ENCODE assay signal across 8 cellular contexts in genomic region chr4:77418333-77418732, GRCh38.
A peak's percentile ranks its signal among the peaks of the same experiment; 100 is the strongest.
DNase-seq lines count a peak whose midpoint lies in the region; ATAC-seq, FAIRE-seq and TF ChIP-seq lines count a peak whose summit lies in the region.

No MANE protein-coding gene starts in this region.

- no peaks in the 10 kb centered on the region for H3K36me3 Mint-ChIP-seq in mesothelial cell of epicardium

- no peak for TF ChIP-seq POLR2A in esophagus muscularis mucosa (IDR thresholded peaks at IDR 0.05; ENCODE audit: low read depth)

- POLR2A ChIA-PET in GM10248 (lab: Yijun Ruan, JAX) = no interaction called here

- H3K27ac ChIP-seq in C4-2B (no peak overlapping the region), keratinocyte (ENCODE audit: control insufficient read depth, insufficient read depth, low read length) (no peak overlapping the region), esophagus muscularis mucosa (replicated peaks in 1 of 4) (no peak overlapping the region)

- H3K4me3 ChIP-seq in keratinocyte (ENCODE audit: control insufficient read depth in 2 of 3, extremely low read depth in 1 of 3, insufficient read depth in 2 of 3, low read depth in 1 of 3, low read length in 3 of 3) (no peak overlapping the region), esophagus muscularis mucosa (no peak overlapping the region)

- H4K20me1 ChIP-seq in keratinocyte (ENCODE audit: control insufficient read depth, extremely low read depth, insufficient read depth, low read length) = no peaks in the 10 kb centered on the region

- no peak for TF ChIP-seq EP300 in esophagus muscularis mucosa (IDR thresholded peaks at IDR 0.05)

- peaks cover 8% of the 10 kb centered on the region for H3K27me3 ChIP-seq in keratinocyte (ENCODE audit: control insufficient read depth, extremely low read depth, insufficient read depth, low read length)
- H3K27me3 ChIP-seq in esophagus muscularis mucosa = no peaks in the 10 kb centered on the region

- no peak overlapping the region for H3K4me3 Mint-ChIP-seq in mesothelial cell of epicardium

- peaks cover 39% of the 10 kb centered on the region for H3K27me3 Mint-ChIP-seq in mesothelial cell of epicardium (ENCODE audit: low read depth)

- H3K9ac ChIP-seq in keratinocyte (ENCODE audit: control insufficient read depth, extremely low read depth, insufficient read depth, low read length) = no peak overlapping the region

- no peak overlapping the region for H3K4me2 ChIP-seq in keratinocyte (ENCODE audit: control insufficient read depth, extremely low read depth, insufficient read depth, low read depth, low read length)

- dilution Hi-C loops in keratinocyte (cut with MboI; ENCODE audit: extremely low pct_ligation_motif_present, low sequenced_read_pairs) = no loop called here

- no peaks in the 10 kb centered on the region for H3K36me3 ChIP-seq in keratinocyte (ENCODE audit: control insufficient read depth in 2 of 2, extremely low read depth in 1 of 2, insufficient read depth in 2 of 2, low read length in 2 of 2)
- no peaks in the 10 kb centered on the region for H3K36me3 ChIP-seq in esophagus muscularis mucosa

- FAIRE-seq in keratinocyte (lab: Jason Lieb, UNC) = no peak

- H2AFZ ChIP-seq in keratinocyte (ENCODE audit: control insufficient read depth, low read length) = no peak overlapping the region

- intact Hi-C loops in esophagus muscularis mucosa (cut with DNase I) = no loop called here

- H3K4me1 ChIP-seq in keratinocyte (ENCODE audit: control insufficient read depth, extremely low read depth, insufficient read depth, low read length) = no peaks in the 10 kb centered on the region
- no peaks in the 10 kb centered on the region for H3K4me1 ChIP-seq in esophagus muscularis mucosa

- H3K27ac Mint-ChIP-seq in mesothelial cell of epicardium = no peak overlapping the region

- WGBS in esophagus muscularis mucosa = 87% methylated on average over 1 of the region's 1 CpG

- H3K4me1 Mint-ChIP-seq in mesothelial cell of epicardium = no peaks in the 10 kb centered on the region

- H3K9me3 Mint-ChIP-seq in mesothelial cell of epicardium = no peaks in the 10 kb centered on the region

- H3K9me3 ChIP-seq in keratinocyte (ENCODE audit: control insufficient read depth, low read depth, low read length) (no peaks in the 10 kb centered on the region), esophagus muscularis mucosa (no peaks in the 10 kb centered on the region)

- DNase-seq in RPMI7951 (ENCODE audit: low read depth) (peak; percentile 21), keratinocyte (ENCODE audit: low read depth, low spot score) (no peak), mesothelial cell of epicardium (ENCODE audit: low spot score in 2 of 2, unreplicated experiment in 2 of 2) (no peak), GM10248 (ENCODE audit: extremely low spot score) (no peak), OCI-M2 (lab: John Stamatoyannopoulos, UW; ENCODE audit: unreplicated experiment) (no peak), esophagus muscularis mucosa (ENCODE audit: extremely low spot score) (no peak)

- H3K9me1 ChIP-seq in keratinocyte (ENCODE audit: control insufficient read depth, extremely low read depth, insufficient read depth, low read length) = no peaks in the 10 kb centered on the region

- TF ChIP-seq CTCF in C4-2B (conservative IDR thresholded peaks at IDR 0.05) (peak; percentile 42), keratinocyte (optimal IDR thresholded peaks at IDR 0.05 in 1 of 3, IDR thresholded peaks at IDR 0.05 in 1 of 3, conservative IDR thresholded peaks at IDR 0.05 in 1 of 3; ENCODE audit: extremely low read depth in 1 of 3, insufficient read depth in 2 of 3, low read length in 3 of 3) (peak; percentile 33 to 61 (median 39)), mesothelial cell of epicardium (IDR thresholded peaks at IDR 0.05; ENCODE audit: unreplicated experiment) (no peak), GM10248 (IDR thresholded peaks at IDR 0.05; ENCODE audit: control extremely low read depth, extremely low read depth, low read depth, missing control alignments) (no peak), esophagus muscularis mucosa (IDR thresholded peaks at IDR 0.05) (no peak)

- H3K79me2 ChIP-seq in keratinocyte (ENCODE audit: control insufficient read depth, insufficient read depth, low read length) = no peaks in the 10 kb centered on the region

- ATAC-seq in GM18909 (IDR thresholded peaks at IDR 0.05; ENCODE audit: poor library complexity, unreplicated experiment) = peak; percentile 45

- CTCF ChIA-PET in GM10248 (lab: Yijun Ruan, JAX) = interaction anchor here (0.7 to 3.6 kb wide), 10 partner anchors 12 to 201 kb away, joined by 3 to 13 read pairs (median 4); no protein-coding TSS in a partner anchor

Comparison
In these comparisons a context has a peak if more than half of its experiments do, and no peak if none do; other contexts are left out.
1. CTCF ChIP-seq: peak in C4-2B (single experiment) and keratinocyte (3 of 3); none in mesothelial cell of epicardium (single experiment), GM10248 (single experiment) and esophagus muscularis mucosa (0 of 3).